In the genomic region with DNA sequence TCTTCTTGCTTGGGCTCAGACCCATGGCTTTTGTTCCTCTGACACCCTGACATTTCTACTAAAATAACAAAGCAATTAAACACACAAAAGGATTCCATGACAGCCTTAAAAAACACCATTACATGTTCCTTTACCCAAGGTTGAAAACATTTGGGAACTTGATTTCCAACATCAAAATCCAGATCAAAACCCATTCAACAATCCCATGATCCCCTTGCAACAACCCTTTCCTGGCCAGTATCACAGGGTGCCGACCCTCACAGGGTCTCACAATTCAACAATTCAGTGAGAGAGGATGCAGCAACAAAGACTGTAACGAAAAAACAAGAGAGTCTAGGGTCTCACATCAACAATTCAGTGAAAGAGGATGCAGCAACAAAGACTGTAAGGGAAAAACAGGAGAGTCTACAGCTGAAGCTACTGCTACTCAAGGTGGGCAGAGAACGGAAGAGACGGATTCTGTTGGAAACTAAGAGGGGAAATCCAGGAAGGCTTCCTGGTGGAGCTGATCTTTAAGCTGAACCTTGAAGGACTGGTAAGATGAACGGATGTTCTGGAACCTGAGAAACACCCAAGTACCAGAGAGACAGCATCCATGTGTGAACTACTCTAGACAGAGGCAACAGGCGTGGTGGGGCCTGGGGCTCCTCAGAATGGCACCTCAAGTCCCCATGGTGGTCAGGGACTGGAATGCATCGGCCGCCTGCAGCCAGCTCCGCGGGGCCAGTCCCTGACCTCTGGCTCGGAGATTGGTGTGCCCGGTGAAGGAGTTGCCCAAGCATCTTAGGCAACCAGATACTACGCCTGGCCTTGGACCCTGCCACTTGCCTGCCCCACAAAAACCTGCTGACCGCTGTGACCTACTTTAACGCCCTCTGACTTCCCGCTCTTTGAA, we compare ENCODE assay signal across 8 cellular contexts. TPM values are rescaled to one million over a fixed set of nuclear protein-coding genes. Genes with fewer than 3 reads are reported as not detected.
A peak's percentile ranks its signal among the peaks of the same experiment; 100 is the strongest.
DNase-seq lines count a peak whose midpoint lies in the region; FAIRE-seq and TF ChIP-seq lines count a peak whose summit lies in the region.

No MANE protein-coding gene starts in this region.

- peak overlapping the region; percentile 89 to 100 (median 98) for H3K4me2 ChIP-seq in BLaER1 treated with 17β-estradiol and CSF1 and Interleukin-3, amounts not matched to agents 10 nM and 100 nM

- peak overlapping the region; percentile 80 for H3K4me3 Mint-ChIP-seq in HFFc6
- peak overlapping the region; percentile 79 for H3K4me3 Mint-ChIP-seq in activated naive CD8-positive, alpha-beta T cell treated with anti-CD3 and anti-CD28 coated beads for 36 hours

- peak overlapping the region; percentile 92 to 99 (median 98) for H3K9ac ChIP-seq in BLaER1 treated with 17β-estradiol and CSF1 and Interleukin-3, amounts not matched to agents 10 nM and 100 nM
- H3K9ac ChIP-seq in kidney (ENCODE audit: low read length in 2 of 2), result peak overlapping the region; percentile 56 to 71

- H3K27ac Mint-ChIP-seq in HFFc6, result peak overlapping the region; percentile 94
- peak overlapping the region; percentile 96 for H3K27ac Mint-ChIP-seq in activated naive CD8-positive, alpha-beta T cell treated with anti-CD3 and anti-CD28 coated beads for 36 hours

- no peak for FAIRE-seq in kidney (lab: Jason Lieb, UNC)

- H3K9me3 Mint-ChIP-seq in HFFc6, result no peaks in the 10 kb centered on the region
- H3K9me3 Mint-ChIP-seq in activated naive CD8-positive, alpha-beta T cell treated with anti-CD3 and anti-CD28 coated beads for 36 hours, result peaks cover 1% of the 10 kb centered on the region

- H3K27ac ChIP-seq in BLaER1 treated with 17β-estradiol and CSF1 and Interleukin-3, amounts not matched to agents 10 nM and 100 nM, result peak overlapping the region; percentile 97 to 100 (median 99)
- peak overlapping the region; percentile 97 to 99 for H3K27ac ChIP-seq in kidney (ENCODE audit: low read depth in 2 of 2, low read length in 2 of 2)
- peak overlapping the region; percentile 97 for H3K27ac ChIP-seq in substantia nigra (ENCODE audit: low read depth, low read length, poor library complexity, severe bottlenecking)

- no peaks in the 10 kb centered on the region for H3K27me3 ChIP-seq in BLaER1 treated with 17β-estradiol and CSF1 and Interleukin-3, amounts not matched to agents 10 nM and 100 nM

- peaks cover 7% of the 10 kb centered on the region for H3K36me3 Mint-ChIP-seq in HFFc6 (ENCODE audit: low read depth)
- H3K36me3 Mint-ChIP-seq in activated naive CD8-positive, alpha-beta T cell treated with anti-CD3 and anti-CD28 coated beads for 36 hours, result peaks cover 2% of the 10 kb centered on the region

- peaks cover 70 to 90% (median 80%) of the 10 kb centered on the region in 10 experiments for H3K4me1 ChIP-seq in BLaER1 treated with 17β-estradiol and CSF1 and Interleukin-3, amounts not matched to agents 10 nM and 100 nM
- H3K4me1 ChIP-seq in kidney (ENCODE audit: control insufficient read depth in 1 of 2, insufficient read depth in 1 of 2, low read depth in 1 of 2, low read length in 2 of 2), result peaks cover 36 to 40% of the 10 kb centered on the region in 2 donors

- no peaks in the 10 kb centered on the region for H3K36me3 ChIP-seq in BLaER1 treated with 17β-estradiol and CSF1 and Interleukin-3, amounts not matched to agents 10 nM and 100 nM
- no peaks in the 10 kb centered on the region for H3K36me3 ChIP-seq in kidney (ENCODE audit: control insufficient read depth in 1 of 2, insufficient read depth in 2 of 2, low read length in 2 of 2)

- peak overlapping the region; percentile 49 to 77 (median 64) for H3K4me3 ChIP-seq in BLaER1 treated with 17β-estradiol and CSF1 and Interleukin-3, amounts not matched to agents 10 nM and 100 nM
- H3K4me3 ChIP-seq in kidney (ENCODE audit: low read length in 2 of 2), result peak overlapping the region; percentile 13 to 37

- peaks cover 4% of the 10 kb centered on the region; the same call in 1 of the 2 replicates for H3K27me3 Mint-ChIP-seq in HFFc6 (ENCODE audit: insufficient read depth)
- H3K27me3 Mint-ChIP-seq in activated naive CD8-positive, alpha-beta T cell treated with anti-CD3 and anti-CD28 coated beads for 36 hours, result no peaks in the 10 kb centered on the region

- TF ChIP-seq CTCF in HFFc6 (IDR thresholded peaks at IDR 0.05) (no peak), kidney (IDR thresholded peaks at IDR 0.05; ENCODE audit: borderline replicate concordance, extremely low read depth, insufficient read depth) (no peak)

- no peak for DNase-seq in HFFc6
- no peak for DNase-seq in activated naive CD8-positive, alpha-beta T cell treated with anti-CD3 and anti-CD28 coated beads for 36 hours
- DNase-seq in kidney, result no peak
- peak in 2 of 49 donors; percentile 49 to 70 for DNase-seq in substantia nigra (lab: John Stamatoyannopoulos, UW)
- no peak for DNase-seq in middle frontal gyrus (ENCODE audit: extremely low spot score, low spot score)
- no peak for DNase-seq in NCI-H2029 treated with DMSO at 0.1 percent for 48 hours (lab: John Stamatoyannopoulos, UW)
- DNase-seq in stimulated activated naive CD4-positive, alpha-beta T cell treated with Interleukin-2 at 50 U/mL for 16 hours (lab: John Stamatoyannopoulos, UW), result no peak

- peaks cover 0 to 6% (median 0%) of the 10 kb centered on the region in 11 experiments; a peak in 1 of 22 replicates for H3K9me3 ChIP-seq in BLaER1 treated with 17β-estradiol and CSF1 and Interleukin-3, amounts not matched to agents 10 nM and 100 nM (replicated peaks in 1 of 11)
- H3K9me3 ChIP-seq in kidney (ENCODE audit: control insufficient read depth in 1 of 2, low read length in 2 of 2), result no peaks in the 10 kb centered on the region

- intact Hi-C loops in kidney (cut with DNase I), result loop anchor here (10.0 kb wide), 1 partner anchor 571 kb away; no protein-coding TSS in a partner anchor

- H3K4me1 Mint-ChIP-seq in HFFc6 (ENCODE audit: low read depth), result peaks cover 40% of the 10 kb centered on the region
- H3K4me1 Mint-ChIP-seq in activated naive CD8-positive, alpha-beta T cell treated with anti-CD3 and anti-CD28 coated beads for 36 hours, result peaks cover 68% of the 10 kb centered on the region

- peaks cover 0 to 11% (median 0%) of the 10 kb centered on the region in 11 experiments; a peak in 2 of 22 replicates for H4K20me1 ChIP-seq in BLaER1 treated with 17β-estradiol and CSF1 and Interleukin-3, amounts not matched to agents 10 nM and 100 nM

RNA-seq across cellular contexts. Expression of a gene that starts 22.7 kb away (rescaled TPM):
- total RNA-seq in HFFc6 (2021; fragmentation: NEBNext Ultra II Directional; extraction: Animal tissue kit (Norgen Biotek cat#: 25700)), result 100 to 1,000 TPM; 135 to 161 (median 144) TPM
- total RNA-seq in activated naive CD8-positive, alpha-beta T cell treated with anti-CD3 and anti-CD28 coated beads for 36 hours, result 10 to 100 TPM; 84.4 to 86.2 TPM
- total RNA-seq in kidney, result 289 TPM
- 73.3 TPM for polyA plus RNA-seq in kidney (ENCODE audit: insufficient read depth, low read depth, low replicate concordance)
